Comparison of ENCODE assay signal across 11 cellular contexts in genomic region chr14:20682127-20682434, GRCh38. TPM values are rescaled to one million over a fixed set of nuclear protein-coding genes. Genes with fewer than 3 reads are reported as not detected.
DNase-seq lines count a peak whose midpoint lies in the region; ATAC-seq, FAIRE-seq and TF ChIP-seq lines count a peak whose summit lies in the region.
"Had no signal": no experiment of that assay in that cellular context is flagged by ENCODE, and none has a peak within 500 bp of the region (broad histone marks: within the 10 kb centered on the region; RNA-seq: fewer than 3 reads in every experiment).

No MANE protein-coding gene starts in this region.

- H3K4me3 ChIP-seq in GM23338 (peak overlapping the region; percentile 92), astrocyte of the cerebellum (ENCODE audit: low read depth, low read length) (peak overlapping the region; percentile 81), kidney (ENCODE audit: low read length in 2 of 2) (peak overlapping the region; percentile 91 to 94), stomach smooth muscle (ENCODE audit: low read length in 2 of 2) (peak overlapping the region; percentile 92 to 98)

- H3K4me2 ChIP-seq in GM23338 = peak overlapping the region; percentile 80

- H3K9me3 ChIP-seq in kidney (ENCODE audit: control insufficient read depth in 1 of 2, low read length in 2 of 2) (no peaks in the 10 kb centered on the region), stomach smooth muscle (ENCODE audit: control insufficient read depth in 2 of 2, low read length in 2 of 2) (no peaks in the 10 kb centered on the region)

- H3K27ac ChIP-seq in GM23338 (ENCODE audit: low read depth) = peak overlapping the region; percentile 82
- peak overlapping the region; percentile 98 to 100 for H3K27ac ChIP-seq in kidney (ENCODE audit: low read depth in 2 of 2, low read length in 2 of 2)
- H3K27ac ChIP-seq in stomach smooth muscle (ENCODE audit: low read length) = peak overlapping the region; percentile 100

- H3K9ac ChIP-seq in kidney (ENCODE audit: low read length in 2 of 2) = peak overlapping the region; percentile 96 to 99
- H3K9ac ChIP-seq in stomach smooth muscle (ENCODE audit: low read length in 2 of 2) = peak overlapping the region; percentile 99 to 100

- H3K9me3 Mint-ChIP-seq in GM23338 = no peaks in the 10 kb centered on the region
- H3K9me3 Mint-ChIP-seq: central memory CD8-positive, alpha-beta T cell had no signal

- no peaks in the 10 kb centered on the region; the same call in 2 of the 3 replicates for H3K36me3 Mint-ChIP-seq in GM23338 (ENCODE audit: low read depth)

- intact Hi-C loops in kidney (cut with DNase I) = loop anchor here (10.0 kb wide), 1 partner anchor 347 kb away; the partner anchor contains the start of gene CCNB1IP1

- no peak for FAIRE-seq in kidney (lab: Jason Lieb, UNC)

- ATAC-seq in GM23338 = no peak

- peak overlapping the region; percentile 87 for H2AFZ ChIP-seq in GM23338

- DNase-seq in GM23338 (ENCODE audit: low spot score) (no peak), astrocyte of the cerebellum (ENCODE audit: low read depth) (no peak), kidney (no peak), T1000 (lab: John Stamatoyannopoulos, UW) (no peak), cerebellar cortex (ENCODE audit: low spot score) (no peak), NCI-H510A treated with DMSO at 0.1 percent for 48 hours (lab: John Stamatoyannopoulos, UW) (no peak)
- no peak for DNase-seq in activated CD8-positive, alpha-beta memory T cell treated with anti-CD3 and anti-CD28 coated beads for 24 hours

- no peaks in the 10 kb centered on the region for H3K79me2 ChIP-seq in GM23338 (replicated peaks; ENCODE audit: insufficient read depth)

- peaks cover 3% of the 10 kb centered on the region; the same call in 1 of the 2 replicates for H3F3A ChIP-seq in GM23338 (replicated peaks; ENCODE audit: low read depth)

- TF ChIP-seq CTCF in GM23338 (conservative IDR thresholded peaks at IDR 0.05; ENCODE audit: low read depth in 2 of 2) (no peak), astrocyte of the cerebellum (IDR thresholded peaks at IDR 0.05; ENCODE audit: low read depth, low read length, missing control alignments) (no peak), kidney (IDR thresholded peaks at IDR 0.05; ENCODE audit: borderline replicate concordance, extremely low read depth, insufficient read depth) (no peak)

- no peaks in the 10 kb centered on the region for H3K9me2 ChIP-seq in GM23338 (ENCODE audit: insufficient read depth)

- H3K4me1 Mint-ChIP-seq in GM23338 = peaks cover 17% of the 10 kb centered on the region
- H3K4me1 Mint-ChIP-seq: central memory CD8-positive, alpha-beta T cell had no signal

- in situ Hi-C loops in astrocyte of the cerebellum (cut with HindIII; ENCODE audit: low sequenced_read_pairs) = no loop called here

- H3K36me3 ChIP-seq in GM23338 (ENCODE audit: insufficient read depth) (no peaks in the 10 kb centered on the region), kidney (ENCODE audit: control insufficient read depth in 1 of 2, insufficient read depth in 2 of 2, low read length in 2 of 2) (no peaks in the 10 kb centered on the region), stomach smooth muscle (ENCODE audit: control insufficient read depth in 2 of 2, insufficient read depth in 2 of 2, low read length in 2 of 2) (no peaks in the 10 kb centered on the region)

- H3K27ac Mint-ChIP-seq in GM23338 = no peak overlapping the region
- H3K27ac Mint-ChIP-seq: T-helper 17 cell had no signal

- H3K27me3 Mint-ChIP-seq in GM23338 (ENCODE audit: insufficient read depth, low read depth, poor library complexity) = peaks cover 13% of the 10 kb centered on the region
- H3K27me3 Mint-ChIP-seq: central memory CD8-positive, alpha-beta T cell; T-helper 17 cell had no signal

- H3K27me3 ChIP-seq in GM23338 (ENCODE audit: insufficient read depth) (no peaks in the 10 kb centered on the region), stomach smooth muscle (ENCODE audit: control insufficient read depth in 1 of 2, insufficient read depth in 2 of 2, low read length in 2 of 2) (no peaks in the 10 kb centered on the region)

- H4K20me1 ChIP-seq in GM23338 (replicated peaks; ENCODE audit: insufficient read depth) = no peaks in the 10 kb centered on the region

- H3K4me1 ChIP-seq in GM23338 (ENCODE audit: insufficient read depth) (peaks cover 9% of the 10 kb centered on the region), kidney (ENCODE audit: control insufficient read depth in 1 of 2, insufficient read depth in 1 of 2, low read depth in 1 of 2, low read length in 2 of 2) (peaks cover 10 to 13% of the 10 kb centered on the region in 2 donors), stomach smooth muscle (ENCODE audit: control insufficient read depth, insufficient read depth, low read length) (peaks cover 37% of the 10 kb centered on the region)

- H3K4me3 Mint-ChIP-seq in GM23338 = no peak overlapping the region
- H3K4me3 Mint-ChIP-seq: central memory CD8-positive, alpha-beta T cell; T-helper 17 cell had no signal

TF ChIP-seq in GM23338, 12 proteins besides CTCF, POLR2A, EP300 and RAD21 (continues in another document):
- no peak for TF ChIP-seq ZNF462 (CRISPR knock-in tag; IDR thresholded peaks at IDR 0.05)
- no peak for TF ChIP-seq ZNF114 (CRISPR knock-in tag; IDR thresholded peaks at IDR 0.05)

RNA-seq across cellular contexts. Expression of gene RNASE4, which starts 2.3 kb away (rescaled TPM):
- 1.6 and 2.0 TPM in 2 replicates for total RNA-seq in GM23338 (2014; rRNA removed; shearing (Covaris generic))
- 0.29 and 0.45 TPM in 2 replicates for polyA plus RNA-seq in GM23338 (2016; fragmentation: Nextera tagmentation; extraction: Ambion mirVana)
- total RNA-seq in kidney = 22.8 TPM
- 40.4 TPM for polyA plus RNA-seq in kidney (ENCODE audit: insufficient read depth, low read depth, low replicate concordance)

RNA-seq across cellular contexts. Expression of gene ANG, which starts 6.5 kb away (rescaled TPM):
- total RNA-seq in GM23338 (2014; rRNA removed; shearing (Covaris generic)) = 2.3 and 5.1 TPM in 2 replicates
- polyA plus RNA-seq in GM23338 (2016; fragmentation: Nextera tagmentation; extraction: Ambion mirVana) (3.7 and 5.0 TPM in 2 replicates), kidney (ENCODE audit: insufficient read depth, low read depth, low replicate concordance) (24.5 TPM)
- 19.4 TPM for total RNA-seq in kidney

RNA-seq across cellular contexts. Expression of gene OR6S1, which starts 40.6 kb away (rescaled TPM):
- not detected in 2 replicates for total RNA-seq in GM23338 (2014; rRNA removed; shearing (Covaris generic))
- polyA plus RNA-seq in GM23338 (2016; fragmentation: Nextera tagmentation; extraction: Ambion mirVana) (not detected in 2 replicates), kidney (ENCODE audit: insufficient read depth, low read depth, low replicate concordance) (not detected)
- not detected for total RNA-seq in kidney
- total RNA-seq: renal cortical epithelial cell, T-helper 17 cell had no signal
